Comparison of ENCODE assay signal across 8 cellular contexts in the genomic region with DNA sequence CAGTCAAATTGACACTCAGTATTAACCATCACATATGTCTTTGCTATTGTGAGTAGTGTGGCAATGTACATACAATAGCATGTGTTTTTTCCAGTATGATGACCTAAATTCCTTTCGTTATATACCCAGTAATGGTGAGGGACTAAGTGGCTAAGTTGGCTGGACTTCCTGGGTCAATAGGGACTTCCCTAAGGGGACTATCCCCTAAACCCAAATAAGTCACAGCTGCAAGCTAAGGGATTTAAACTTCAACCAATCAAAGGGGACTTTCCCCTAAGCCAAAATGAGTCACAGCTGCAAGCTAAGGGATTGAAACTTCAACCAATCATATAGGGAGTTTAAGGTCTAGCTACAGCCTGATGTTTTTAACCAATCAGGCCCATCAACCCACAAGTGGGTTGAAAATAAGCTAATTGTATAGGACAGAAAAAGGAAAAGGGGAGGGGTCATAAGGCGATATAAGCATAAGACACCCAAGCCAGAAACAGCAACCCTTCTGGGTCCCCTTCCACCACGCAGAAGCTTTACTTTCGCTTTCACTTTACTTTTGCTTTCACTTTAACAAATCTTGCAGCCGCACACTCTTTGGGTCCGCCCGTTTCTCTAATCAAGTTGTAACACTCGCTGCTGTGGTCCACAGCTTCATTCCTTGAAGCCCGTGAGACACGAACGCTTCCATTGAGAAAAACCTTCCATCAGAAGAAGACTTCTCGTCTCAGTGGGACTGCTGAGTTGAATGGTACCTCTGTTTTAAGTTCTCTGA.
DNase-seq lines count a peak whose midpoint lies in the region; ATAC-seq and TF ChIP-seq lines count a peak whose summit lies in the region.

No MANE protein-coding gene starts in this region.

- peak overlapping the region; percentile 71 for H3K27ac ChIP-seq in KOPT-K1 (ENCODE audit: low read depth, low read length, poor library complexity, severe bottlenecking)
- H3K27ac ChIP-seq in mesenchymal stem cell (ENCODE audit: low read length, poor library complexity, severe bottlenecking): no peak overlapping the region

- H3K4me3 ChIP-seq in GM08714 (ENCODE audit: low read length) (peak overlapping the region; percentile 77), astrocyte of the spinal cord (ENCODE audit: low read depth, low read length) (no peak overlapping the region), mesenchymal stem cell (ENCODE audit: insufficient read depth in 1 of 2, low read depth in 1 of 2, low read length in 2 of 2) (peak overlapping the region in 1 of 2 experiments; percentile 60)

- H3K4me1 ChIP-seq in mesenchymal stem cell (ENCODE audit: control insufficient read depth, insufficient read depth, low read depth, low read length): no peaks in the 10 kb centered on the region

- H2AFZ ChIP-seq in mesenchymal stem cell (ENCODE audit: low read depth, low read length): peak overlapping the region; percentile 60

- no peak overlapping the region for H2BK15ac ChIP-seq in mesenchymal stem cell (ENCODE audit: low read depth, poor library complexity, severe bottlenecking)

- peak overlapping the region; percentile 25 for H3K9ac ChIP-seq in mesenchymal stem cell (ENCODE audit: low read length)

- no peak overlapping the region for H4K91ac ChIP-seq in mesenchymal stem cell (ENCODE audit: low read length)

- no peak overlapping the region for H2AK5ac ChIP-seq in mesenchymal stem cell (ENCODE audit: low read length, severe bottlenecking)

- no peak overlapping the region for H3K4ac ChIP-seq in mesenchymal stem cell (ENCODE audit: low read depth in 1 of 2, low read length in 2 of 2)

- no peak overlapping the region for H2BK120ac ChIP-seq in mesenchymal stem cell (ENCODE audit: low read depth, low read length)

- H3K23ac ChIP-seq in mesenchymal stem cell (ENCODE audit: low read length in 2 of 2): no peak overlapping the region

- no peak overlapping the region for H2BK12ac ChIP-seq in mesenchymal stem cell (ENCODE audit: low read length in 2 of 2)

- H2BK5ac ChIP-seq in mesenchymal stem cell (ENCODE audit: low read depth, low read length, poor library complexity, severe bottlenecking): no peak overlapping the region

- no peak overlapping the region for H3K18ac ChIP-seq in mesenchymal stem cell (ENCODE audit: low read depth in 1 of 2, low read length in 2 of 2)

- ATAC-seq in GM21717 (IDR thresholded peaks at IDR 0.05; ENCODE audit: unreplicated experiment): peak; percentile 95

- H3K9me3 ChIP-seq in KOPT-K1 (ENCODE audit: insufficient read depth, low read length, poor library complexity, severe bottlenecking): peaks cover 17% of the 10 kb centered on the region
- H3K9me3 ChIP-seq in mesenchymal stem cell (ENCODE audit: control insufficient read depth, low read length): peaks cover 12% of the 10 kb centered on the region

- DNase-seq in T-helper 22 cell (ENCODE audit: low read depth) (peak; percentile 47), astrocyte of the spinal cord (ENCODE audit: low read depth, low spot score) (peak; percentile 18), mesenchymal stem cell (peak; percentile 25), NCI-H1930 (lab: John Stamatoyannopoulos, UW) (no peak)
- DNase-seq in stimulated activated naive CD4-positive, alpha-beta T cell treated with Interleukin-2 at 50 U/mL for 16 hours (lab: John Stamatoyannopoulos, UW): peak; percentile 22

- H3K4me2 ChIP-seq in mesenchymal stem cell (ENCODE audit: low read length, poor library complexity, severe bottlenecking): no peak overlapping the region

- 95% methylated on average over 10 of the region's 12 CpGs for whole genome bisulfite sequencing in mesenchymal stem cell

- H4K8ac ChIP-seq in mesenchymal stem cell (ENCODE audit: low read length): no peak overlapping the region

- no peaks in the 10 kb centered on the region for H3K27me3 ChIP-seq in mesenchymal stem cell (ENCODE audit: control insufficient read depth in 1 of 2, insufficient read depth in 1 of 2, low read length in 2 of 2)

- H3K36me3 ChIP-seq in KOPT-K1 (ENCODE audit: insufficient read depth, low read length) (no peaks in the 10 kb centered on the region), mesenchymal stem cell (ENCODE audit: control insufficient read depth in 1 of 2, insufficient read depth in 2 of 2, low read depth in 1 of 2, low read length in 2 of 2) (no peaks in the 10 kb centered on the region)

- H3K14ac ChIP-seq in mesenchymal stem cell (ENCODE audit: low read length in 2 of 2): no peak overlapping the region

- in situ Hi-C loops in astrocyte of the spinal cord (cut with HindIII; ENCODE audit: low sequenced_read_pairs): no loop called here

- TF ChIP-seq CTCF in astrocyte of the spinal cord (IDR thresholded peaks at IDR 0.05; ENCODE audit: low read depth, low read length): no peak

- H3K79me1 ChIP-seq in mesenchymal stem cell (replicated peaks; ENCODE audit: low read length, poor library complexity, severe bottlenecking): no peaks in the 10 kb centered on the region

Comparison
In these comparisons a context has a peak if more than half of its experiments do, and no peak if none do; other contexts are left out.
1. DNase-seq: peak in T-helper 22 cell (single experiment), astrocyte of the spinal cord (single experiment), mesenchymal stem cell (single experiment) and stimulated activated naive CD4-positive, alpha-beta T cell treated with Interleukin-2 at 50 U/mL for 16 hours (single experiment); none in NCI-H1930 (0 of 2).